28 cellular contexts compared by ENCODE assay signal in genomic region chr10:81848514-81848913, GRCh38. TPM values are rescaled to one million over a fixed set of nuclear protein-coding genes. Genes with fewer than 3 reads are reported as not detected.
DNase-seq lines count a peak whose midpoint lies in the region; ATAC-seq, FAIRE-seq and TF ChIP-seq lines count a peak whose summit lies in the region.
"Had no signal": no experiment of that assay in that cellular context is flagged by ENCODE, and none has a peak within 500 bp of the region (broad histone marks: within the 10 kb centered on the region; RNA-seq: fewer than 3 reads in every experiment).

No MANE protein-coding gene starts in this region.

- no peaks in the 10 kb centered on the region for H3K36me3 ChIP-seq in endothelial cell of umbilical vein (ENCODE audit: control insufficient read depth in 2 of 2, extremely low read depth in 1 of 2, insufficient read depth in 2 of 2, low read length in 2 of 2)
- H3K36me3 ChIP-seq: lower lobe of right lung, stomach, tibial artery had no signal

- H3K9me3 ChIP-seq in endothelial cell of umbilical vein (replicated peaks; ENCODE audit: control insufficient read depth, insufficient read depth, low read length), result no peaks in the 10 kb centered on the region
- H3K9me3 ChIP-seq: body of pancreas, lower lobe of right lung, stomach, tibial artery had no signal

- dilution Hi-C loops in endothelial cell of umbilical vein (cut with MboI; ENCODE audit: extremely low pct_ligation_motif_present, low sequenced_read_pairs), result no loop called here

- no peak overlapping the region for H3K4me2 ChIP-seq in endothelial cell of umbilical vein (ENCODE audit: insufficient read depth, low read length)
- H3K4me2 ChIP-seq: SK-N-SH had no signal

- no peaks in the 10 kb centered on the region for H3K4me1 ChIP-seq in endothelial cell of umbilical vein (ENCODE audit: control insufficient read depth, extremely low read depth, insufficient read depth, low read length)
- H3K4me1 ChIP-seq: body of pancreas, Caco-2, lower lobe of right lung, stomach, tibial artery had no signal

- H3K4me3 ChIP-seq in endothelial cell of umbilical vein (replicated peaks in 1 of 3; ENCODE audit: insufficient read depth in 1 of 3, low read depth in 1 of 3, low read length in 3 of 3), result no peak overlapping the region
- H3K4me3 ChIP-seq: body of pancreas, lower lobe of right lung, skin epidermis, stomach, tibial artery had no signal

- BruUV-seq in endothelial cell of umbilical vein (replicated peaks; lab: Mats Ljungman, UMichigan), result no TSS peak

- H4K20me1 ChIP-seq in endothelial cell of umbilical vein (replicated peaks; ENCODE audit: control insufficient read depth, extremely low read depth, insufficient read depth, low read length), result no peaks in the 10 kb centered on the region

- H3K9ac ChIP-seq in endothelial cell of umbilical vein (replicated peaks; ENCODE audit: extremely low read depth, insufficient read depth, low read length), result no peak overlapping the region
- H3K9ac ChIP-seq: SK-N-SH had no signal

- no peaks in the 10 kb centered on the region for H3K79me2 ChIP-seq in endothelial cell of umbilical vein (ENCODE audit: control insufficient read depth, insufficient read depth, low read length)

- no peak overlapping the region for H3K27ac ChIP-seq in endothelial cell of umbilical vein (ENCODE audit: insufficient read depth, low read depth, low read length)
- H3K27ac ChIP-seq: body of pancreas, lower lobe of right lung, skin epidermis, stomach, tibial artery had no signal

- CTCF ChIA-PET in endothelial cell of umbilical vein (lab: Charles Lee), result interaction anchor here (0.6 kb wide), 1 partner anchor 1121 kb away, joined by 3 read pairs; no protein-coding TSS in a partner anchor

- intact Hi-C loops in endothelial cell of umbilical vein (cut with micrococcal nuclease), result loop anchor here (10.0 kb wide), 2 partner anchors 236 to 1116 kb away; no protein-coding TSS in a partner anchor

- no peak for TF ChIP-seq POLR2A in endothelial cell of umbilical vein (IDR thresholded peaks at IDR 0.05; ENCODE audit: low read depth, low read length)

- peak overlapping the region; percentile 30 for H2AFZ ChIP-seq in endothelial cell of umbilical vein (ENCODE audit: low read depth, low read length)

- TF ChIP-seq CTCF in endothelial cell of umbilical vein (IDR thresholded peaks at IDR 0.05; ENCODE audit: extremely low read depth in 1 of 2, insufficient read depth in 1 of 2, low read depth in 1 of 2, low read length in 2 of 2), result no peak

- H3K27me3 ChIP-seq in endothelial cell of umbilical vein (ENCODE audit: control insufficient read depth in 2 of 2, insufficient read depth in 2 of 2, low read length in 2 of 2), result no peaks in the 10 kb centered on the region
- H3K27me3 ChIP-seq: body of pancreas, stomach, tibial artery had no signal

- POLR2A ChIA-PET in endothelial cell of umbilical vein (lab: Charles Lee), result no interaction called here

- FAIRE-seq in endothelial cell of umbilical vein (lab: Jason Lieb, UNC) (no peak), HTR-8/SVneo (lab: Jason Lieb, UNC) (no peak)
- FAIRE-seq: keratinocyte had no signal

- no peaks in the 10 kb centered on the region for H3K9me1 ChIP-seq in endothelial cell of umbilical vein (replicated peaks; ENCODE audit: control insufficient read depth, extremely low read depth, insufficient read depth, low read length)

- no peak for ATAC-seq in HG03442 (IDR thresholded peaks at IDR 0.05; ENCODE audit: unreplicated experiment)
- ATAC-seq: activated T-cell treated with anti-CD3 and anti-CD28 coated beads, Interleukin-2, amount 50 U/mL, for 4 hours; body of pancreas; natural killer cell treated with Interleukin-12 subunit alpha and Interleukin-12 subunit beta and Interleukin-15 and Interleukin-18, amount 100 ng/mL, for 72 hours had no signal

- DNase-seq in D341Med (ENCODE audit: low spot score) (peak; percentile 48), NAMALWA (ENCODE audit: low spot score) (peak; percentile 3), endothelial cell of umbilical vein (ENCODE audit: low read depth, low spot score) (peak; percentile 5), putamen (ENCODE audit: low spot score) (peak; percentile 3), HTR-8/SVneo (ENCODE audit: insufficient read length, low spot score) (no peak), germinal center (ENCODE audit: low spot score) (no peak), NCI-H2029 (lab: John Stamatoyannopoulos, UW) (no peak)
- DNase-seq: activated CD4-positive, alpha-beta T cell treated with anti-CD3 and anti-CD28 coated beads for 4 hours; activated T-cell treated with anti-CD3 and anti-CD28 coated beads, Interleukin-2, amount 50 U/mL, for 4 hours; body of pancreas; C1 segment of cervical spinal cord; Caco-2; H7; lower lobe of right lung; NCI-H1105; NCI-H2081; NCI-H345; NCI-H748 treated with DMSO at 0.1 percent for 48 hours; retina; SK-N-SH; stomach; tibial artery had no signal

TF ChIP-seq in endothelial cell of umbilical vein, 7 proteins besides CTCF, POLR2A, EP300 and RAD21:
- no peak for TF ChIP-seq MYC (IDR thresholded peaks at IDR 0.05; ENCODE audit: low read depth, low read length)
- no peak for TF ChIP-seq MAX (IDR thresholded peaks at IDR 0.05; ENCODE audit: insufficient read depth, insufficient read length)
- no peak for TF ChIP-seq GATA2 (IDR thresholded peaks at IDR 0.05; ENCODE audit: insufficient read depth, insufficient read length, low read depth, low read length)
- no peak for TF ChIP-seq JUN (IDR thresholded peaks at IDR 0.05; ENCODE audit: borderline replicate concordance, insufficient read depth, insufficient read length, low read depth)
- no peak for TF ChIP-seq EZH2 (IDR thresholded peaks at IDR 0.05; ENCODE audit: borderline replicate concordance, low read depth, low read length, severe bottlenecking)
- TF ChIP-seq POLR2AphosphoS5 (IDR thresholded peaks at IDR 0.05; ENCODE audit: insufficient read depth, low read depth, low read length), result no peak
- no peak for TF ChIP-seq FOS (IDR thresholded peaks at IDR 0.05; ENCODE audit: borderline replicate concordance, insufficient read depth, low read length)

RNA-seq across cellular contexts. Expression of gene NRG3, which starts 26.5 kb away (rescaled TPM):
- 3.9 and 5.6 TPM in 2 replicates for total RNA-seq in endothelial cell of umbilical vein
- polyA plus RNA-seq in endothelial cell of umbilical vein, result 1.9 and 2.1 TPM in 2 replicates
- 0.79 and 0.83 TPM in 2 replicates for polyA plus RNA-seq in endothelial cell of umbilical vein (2011; cell fraction: cytosol; rRNA removed)
- polyA plus RNA-seq in endothelial cell of umbilical vein (2011; cell fraction: nucleus; rRNA removed), result 4.0 and 6.1 TPM in 2 replicates
- polyA plus RNA-seq in endothelial cell of umbilical vein (2012), result 0.22 and 0.33 TPM in 2 replicates
- 7.6 and 11.7 TPM in 2 replicates for polyA minus RNA-seq in endothelial cell of umbilical vein
- polyA minus RNA-seq in endothelial cell of umbilical vein (2011; cell fraction: cytosol; rRNA and poly(A)+ RNA removed), result not detected
- polyA minus RNA-seq in endothelial cell of umbilical vein (2011; cell fraction: nucleus; rRNA and poly(A)+ RNA removed), result 40.6 and 42.8 TPM in 2 replicates
- total RNA-seq: activated T-cell treated with anti-CD3 and anti-CD28 coated beads, Interleukin-2, amount 50 U/mL, for 4 hours; mononuclear cell; natural killer cell treated with Interleukin-12 subunit alpha and Interleukin-12 subunit beta and Interleukin-15 and Interleukin-18, amount 100 ng/mL, for 72 hours; osteocyte had no signal
- polyA plus RNA-seq: keratinocyte had no signal

Comparison
In these comparisons a context has a peak if more than half of its experiments do, and no peak if none do; other contexts are left out.
1. DNase-seq: peak in D341Med (single experiment), NAMALWA (single experiment), endothelial cell of umbilical vein (single experiment) and putamen (single experiment); none in HTR-8/SVneo (single experiment), germinal center (single experiment) and NCI-H2029 (single experiment).